In the genomic region with DNA sequence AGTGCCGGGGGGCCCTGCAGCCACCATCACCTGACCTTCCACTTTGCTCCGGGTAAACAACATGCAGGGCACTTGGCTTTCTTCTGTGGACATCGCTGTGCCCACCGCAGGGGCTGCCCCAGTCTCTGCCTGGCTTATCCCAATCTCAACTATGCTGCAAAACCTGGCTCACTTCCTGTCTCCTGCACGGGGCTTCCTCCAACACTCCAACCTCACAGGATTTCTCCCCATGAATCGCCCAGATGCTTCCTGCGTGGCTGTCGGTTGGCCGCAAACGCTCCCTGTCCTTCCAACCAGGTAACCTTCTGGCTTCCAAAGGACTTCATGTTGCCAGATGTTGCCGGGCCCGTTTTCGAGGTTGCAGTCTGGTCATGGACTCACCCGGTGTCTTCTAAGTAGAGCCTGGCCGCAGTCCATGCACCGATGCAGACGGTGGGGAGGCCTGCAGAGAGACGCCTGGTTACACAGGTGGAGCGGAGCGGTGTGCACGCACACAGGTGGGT, we compare ENCODE assay signal across 19 cellular contexts.
"Had no signal": no experiment of that assay in that cellular context is flagged by ENCODE, and none has a peak within 500 bp of the region (broad histone marks: within the 10 kb centered on the region; RNA-seq: fewer than 3 reads in every experiment).

No MANE protein-coding gene starts in this region.

- H3K4me2 ChIP-seq: neural progenitor cell had no signal

- H3K9ac ChIP-seq: neural progenitor cell had no signal

- H3K36me3 ChIP-seq: colonic mucosa, neural progenitor cell, ovary, spleen, tibial nerve, vagina had no signal

- H2AFZ ChIP-seq: neural progenitor cell had no signal

- H3K27ac ChIP-seq: colonic mucosa, neural progenitor cell, ovary, spleen, tibial nerve, vagina had no signal

- DNase-seq: activated naive CD4-positive, alpha-beta T cell treated with anti-CD3 and anti-CD28 coated beads, Interleukin-2, amount 10 ng/mL, durations not matched to agents 7 days and 5 days; activated naive CD8-positive, alpha-beta T cell treated with anti-CD3 and anti-CD28 coated beads, Interleukin-2, amount 50 U/mL, for 24 hours; activated T-cell treated with anti-CD3 and anti-CD28 coated beads, Interleukin-2, amount 50 U/mL, for 24 hours; anterior cingulate cortex; central memory CD4-positive, alpha-beta T cell; foreskin melanocyte; glutamatergic neuron; hippocampal formation; mucosa of descending colon; naive thymus-derived CD4-positive, alpha-beta T cell; ovary; spleen; stimulated activated naive CD4-positive, alpha-beta T cell treated with Interleukin-2 at 50 U/mL for 16 hours; substantia nigra had no signal

- H3K4me3 ChIP-seq: colonic mucosa, mucosa of descending colon, neural progenitor cell, ovary, spleen, tibial nerve, vagina had no signal

- H3K27me3 ChIP-seq: colonic mucosa, neural progenitor cell, ovary, tibial nerve, vagina had no signal

- ATAC-seq: activated CD4-positive, CD25-positive, alpha-beta regulatory T cell treated with anti-CD3 and anti-CD28 coated beads, Interleukin-2, amount 50 U/mL, for 24 hours; activated naive CD8-positive, alpha-beta T cell treated with anti-CD3 and anti-CD28 coated beads, Interleukin-2, amount 50 U/mL, for 24 hours; mucosa of descending colon; naive thymus-derived CD4-positive, alpha-beta T cell had no signal

- H3K9me3 ChIP-seq: colonic mucosa, mucosa of descending colon, ovary, spleen, tibial nerve, vagina had no signal
